Comparison of ENCODE assay signal across 21 cellular contexts in genomic region chr1:31273619-31274018, GRCh38. TPM values are rescaled to one million over a fixed set of nuclear protein-coding genes. Genes with fewer than 3 reads are reported as not detected.
"Had no signal": no experiment of that assay in that cellular context is flagged by ENCODE, and none has a peak within 500 bp of the region (broad histone marks: within the 10 kb centered on the region; RNA-seq: fewer than 3 reads in every experiment).

No MANE protein-coding gene starts in this region.

- H3K4me3 Mint-ChIP-seq: activated naive CD8-positive, alpha-beta T cell treated with anti-CD3 and anti-CD28 coated beads for 36 hours; natural killer cell; stimulated activated naive CD8-positive, alpha-beta T cell treated with anti-CD3 and anti-CD28 coated beads, Interleukin-15, Interleukin-2, amounts not matched to agents 100 ng/mL and 50 ng/mL, for 24 hours; T-helper 1 cell treated with Interleukin-12 subunit alpha and Interleukin-12 subunit beta and Interleukin-4 antibody, amounts not matched to agents 30 μg/mL and 1 μg/mL, for 36 hours had no signal

- H3K9me3 Mint-ChIP-seq: activated naive CD8-positive, alpha-beta T cell treated with anti-CD3 and anti-CD28 coated beads for 36 hours; natural killer cell; stimulated activated naive CD8-positive, alpha-beta T cell treated with anti-CD3 and anti-CD28 coated beads, Interleukin-15, Interleukin-2, amounts not matched to agents 100 ng/mL and 50 ng/mL, for 24 hours; T-helper 1 cell treated with Interleukin-12 subunit alpha and Interleukin-12 subunit beta and Interleukin-4 antibody, amounts not matched to agents 30 μg/mL and 1 μg/mL, for 36 hours had no signal

- H3K27ac Mint-ChIP-seq: activated naive CD8-positive, alpha-beta T cell treated with anti-CD3 and anti-CD28 coated beads for 36 hours; stimulated activated naive CD8-positive, alpha-beta T cell treated with anti-CD3 and anti-CD28 coated beads, Interleukin-15, Interleukin-2, amounts not matched to agents 100 ng/mL and 50 ng/mL, for 24 hours; T-helper 1 cell treated with Interleukin-12 subunit alpha and Interleukin-12 subunit beta and Interleukin-4 antibody, amounts not matched to agents 30 μg/mL and 1 μg/mL, for 36 hours had no signal

- H3K27me3 Mint-ChIP-seq: activated naive CD8-positive, alpha-beta T cell treated with anti-CD3 and anti-CD28 coated beads for 36 hours; stimulated activated naive CD8-positive, alpha-beta T cell treated with anti-CD3 and anti-CD28 coated beads, Interleukin-15, Interleukin-2, amounts not matched to agents 100 ng/mL and 50 ng/mL, for 24 hours had no signal

- H3K27ac ChIP-seq: colonic mucosa, dorsolateral prefrontal cortex, epithelial cell of prostate, left lung, ovary, psoas muscle, right atrium auricular region, spleen, thyroid gland, upper lobe of right lung had no signal

- ATAC-seq: left lung, natural killer cell, psoas muscle, upper lobe of right lung had no signal

- DNase-seq: activated naive CD4-positive, alpha-beta T cell treated with Interleukin-2 at 50 U/mL for 16 hours; activated naive CD8-positive, alpha-beta T cell treated with anti-CD3 and anti-CD28 coated beads for 36 hours; colonic mucosa; dorsolateral prefrontal cortex; foreskin fibroblast; kidney glomerular epithelial cell; left lung; natural killer cell; ovary; psoas muscle; spleen; stimulated activated CD4-positive, alpha-beta T cell treated with anti-CD3 and anti-CD28 coated beads, Interleukin-4, amount 100 ng/mL, for 1 hour; substantia nigra; thyroid gland; upper lobe of right lung had no signal

RNA-seq across cellular contexts. Expression of gene NKAIN1, which starts 33.9 kb away (rescaled TPM):
- total RNA-seq: activated naive CD8-positive, alpha-beta T cell treated with anti-CD3 and anti-CD28 coated beads for 36 hours; glomerular endothelial cell; left lung; lung; natural killer cell; right atrium auricular region; spleen; thyroid gland; upper lobe of right lung had no signal
